13 cellular contexts compared by ENCODE assay signal in the genomic region with DNA sequence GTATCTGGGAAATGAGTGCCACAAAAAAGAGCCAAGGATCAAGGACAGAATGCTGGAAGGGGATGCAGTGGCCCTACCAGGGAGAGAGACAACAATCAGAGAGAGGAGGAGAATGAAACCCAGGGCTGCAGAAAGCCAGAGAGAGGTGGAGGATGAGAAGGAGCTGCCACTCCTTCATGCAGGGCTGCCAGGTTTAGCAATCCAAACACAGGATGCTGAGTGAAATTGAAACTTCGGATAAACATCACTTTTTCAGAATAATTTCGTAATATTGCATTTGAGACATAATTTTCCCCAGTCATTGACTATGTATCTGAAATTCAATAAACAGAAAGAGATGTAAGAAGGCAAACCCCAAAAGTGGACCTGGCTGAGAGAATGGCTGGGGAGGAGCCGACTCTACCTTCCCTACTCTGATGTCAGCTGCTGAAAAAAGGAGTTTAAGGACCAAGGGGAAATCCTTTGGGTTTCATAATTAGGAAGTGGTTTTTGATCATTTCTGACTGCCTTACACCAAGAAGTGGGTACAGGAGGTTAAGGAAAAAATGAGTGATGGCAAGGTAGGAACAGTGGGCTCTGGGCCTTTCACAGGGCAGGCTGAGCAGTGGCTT. TPM values are rescaled to one million over a fixed set of nuclear protein-coding genes. Genes with fewer than 3 reads are reported as not detected.
DNase-seq lines count a peak whose midpoint lies in the region; ATAC-seq and TF ChIP-seq lines count a peak whose summit lies in the region.
"Had no signal": no experiment of that assay in that cellular context is flagged by ENCODE, and none has a peak within 500 bp of the region (broad histone marks: within the 10 kb centered on the region; RNA-seq: fewer than 3 reads in every experiment).

No MANE protein-coding gene starts in this region.

- H3K4me1 Mint-ChIP-seq in activated T-cell treated with anti-CD3 and anti-CD28 coated beads, Interleukin-2, amount 50 U/mL, for 4 hours (ENCODE audit: low read depth), result peaks cover 16% of the 10 kb centered on the region
- H3K4me1 Mint-ChIP-seq in T-helper 1 cell treated with Interleukin-12 subunit alpha and Interleukin-12 subunit beta and Interleukin-4 antibody, amounts not matched to agents 30 μg/mL and 1 μg/mL, for 36 hours (ENCODE audit: low read depth), result peaks cover 20% of the 10 kb centered on the region

- intact Hi-C loops in gastrocnemius medialis (cut with DNase I; ENCODE audit: low total_unique reads), result no loop called here

- H3K4me3 ChIP-seq in gastrocnemius medialis (no peak overlapping the region), H7 (ENCODE audit: insufficient read depth, low read depth, low read length) (no peak overlapping the region)
- H3K4me3 ChIP-seq: hepatocyte had no signal

- H3K9me3 Mint-ChIP-seq in activated T-cell treated with anti-CD3 and anti-CD28 coated beads, Interleukin-2, amount 50 U/mL, for 4 hours, result peaks cover 3% of the 10 kb centered on the region
- H3K9me3 Mint-ChIP-seq in T-helper 1 cell treated with Interleukin-12 subunit alpha and Interleukin-12 subunit beta and Interleukin-4 antibody, amounts not matched to agents 30 μg/mL and 1 μg/mL, for 36 hours, result peaks cover 5% of the 10 kb centered on the region

- H3K27ac Mint-ChIP-seq in T-helper 1 cell treated with Interleukin-12 subunit alpha and Interleukin-12 subunit beta and Interleukin-4 antibody, amounts not matched to agents 30 μg/mL and 1 μg/mL, for 36 hours, result peak overlapping the region; percentile 74
- H3K27ac Mint-ChIP-seq: nephron had no signal

- H3K36me3 ChIP-seq in gastrocnemius medialis (no peaks in the 10 kb centered on the region), H7 (replicated peaks; ENCODE audit: control insufficient read depth, insufficient read depth, low read length) (no peaks in the 10 kb centered on the region)

- peaks cover 7 to 8% of the 10 kb centered on the region in 2 donors for H3K4me1 ChIP-seq in gastrocnemius medialis

- TF ChIP-seq CTCF in gastrocnemius medialis (IDR thresholded peaks at IDR 0.05 in 4 of 5, conservative IDR thresholded peaks at IDR 0.05 in 1 of 5), result no peak
- TF ChIP-seq CTCF in GM10266 (IDR thresholded peaks at IDR 0.05; ENCODE audit: control insufficient read depth, insufficient read depth, low read depth, missing control alignments), result no peak

- peak; percentile 37 to 54 for ATAC-seq in activated T-cell treated with anti-CD3 and anti-CD28 coated beads, Interleukin-2, amount 50 U/mL, for 4 hours
- ATAC-seq in HG02943 (IDR thresholded peaks at IDR 0.05; ENCODE audit: low read depth, unreplicated experiment) (peak; percentile 67), gastrocnemius medialis (peak; percentile 46 to 50)
- ATAC-seq: HCT116 had no signal

- H3K9me3 ChIP-seq in gastrocnemius medialis, result no peaks in the 10 kb centered on the region

- H3K27me3 Mint-ChIP-seq in activated T-cell treated with anti-CD3 and anti-CD28 coated beads, Interleukin-2, amount 50 U/mL, for 4 hours (ENCODE audit: low read depth), result no peaks in the 10 kb centered on the region
- H3K27me3 Mint-ChIP-seq in T-helper 1 cell treated with Interleukin-12 subunit alpha and Interleukin-12 subunit beta and Interleukin-4 antibody, amounts not matched to agents 30 μg/mL and 1 μg/mL, for 36 hours (ENCODE audit: low read depth), result no peaks in the 10 kb centered on the region

- peak overlapping the region; percentile 16 to 60 (median 34) for H3K27ac ChIP-seq in gastrocnemius medialis
- H3K27ac ChIP-seq: hepatocyte had no signal

- H3K4me3 Mint-ChIP-seq in activated T-cell treated with anti-CD3 and anti-CD28 coated beads, Interleukin-2, amount 50 U/mL, for 4 hours, result no peak overlapping the region
- H3K4me3 Mint-ChIP-seq in T-helper 1 cell treated with Interleukin-12 subunit alpha and Interleukin-12 subunit beta and Interleukin-4 antibody, amounts not matched to agents 30 μg/mL and 1 μg/mL, for 36 hours, result peak overlapping the region; percentile 58
- H3K4me3 Mint-ChIP-seq: nephron had no signal

- H3K27me3 ChIP-seq in gastrocnemius medialis (no peaks in the 10 kb centered on the region), H7 (ENCODE audit: control insufficient read depth, insufficient read depth, low read length) (no peaks in the 10 kb centered on the region)
- H3K27me3 ChIP-seq: hepatocyte had no signal

- peaks cover 20% of the 10 kb centered on the region for H3K36me3 Mint-ChIP-seq in activated T-cell treated with anti-CD3 and anti-CD28 coated beads, Interleukin-2, amount 50 U/mL, for 4 hours (ENCODE audit: insufficient read depth)
- H3K36me3 Mint-ChIP-seq in T-helper 1 cell treated with Interleukin-12 subunit alpha and Interleukin-12 subunit beta and Interleukin-4 antibody, amounts not matched to agents 30 μg/mL and 1 μg/mL, for 36 hours (ENCODE audit: low read depth), result peaks cover 11% of the 10 kb centered on the region

- in situ Hi-C loops in gastrocnemius medialis (cut with MboI; ENCODE audit: low sequenced_read_pairs in 4 of 4), result no loop called here

- TF ChIP-seq POLR2A in gastrocnemius medialis (IDR thresholded peaks at IDR 0.05), result no peak

- no peak for DNase-seq in activated T-cell treated with anti-CD3 and anti-CD28 coated beads, Interleukin-2, amount 50 U/mL, for 4 hours
- DNase-seq in activated T-cell treated with anti-CD3 and anti-CD28 coated beads, Interleukin-2, amount 50 U/mL, for 48 hours, result no peak
- DNase-seq in gastrocnemius medialis (peak in 1 of 2 donors; percentile 38), GM10266 (ENCODE audit: extremely low spot score) (no peak), NCI-H524 treated with DMSO at 0.1 percent for 48 hours (lab: John Stamatoyannopoulos, UW) (no peak), H7 (no peak)
- DNase-seq: activated CD4-positive, alpha-beta T cell treated with anti-CD3 and anti-CD28 coated beads for 1 hour; OCI-M1 had no signal

RNA-seq across cellular contexts. Expression of a gene that starts 33.8 kb away (rescaled TPM):
- total RNA-seq in activated T-cell treated with anti-CD3 and anti-CD28 coated beads, Interleukin-2, amount 50 U/mL, for 4 hours, result under 1 TPM; 0.56 to 0.98 (median 0.87) TPM
- total RNA-seq in gastrocnemius medialis, result 1 to 10 TPM; 1.7 to 8.2 (median 3.6) TPM
- total RNA-seq in H7 (2014; rRNA removed; shearing (Covaris generic)), result 4.1 and 7.2 TPM in 2 replicates
